ENCODE assay signal across 23 cellular contexts in genomic region chr14:68082698-68083291, GRCh38.
"Had no signal": no experiment of that assay in that cellular context is flagged by ENCODE, and none has a peak within 500 bp of the region (broad histone marks: within the 10 kb centered on the region; RNA-seq: fewer than 3 reads in every experiment).

No MANE protein-coding gene starts in this region.

- H3K36me3 Mint-ChIP-seq: activated CD4-positive, alpha-beta memory T cell treated with anti-CD3 and anti-CD28 coated beads for 36 hours; immature natural killer cell; naive B cell; stimulated activated effector memory CD8-positive, alpha-beta T cell treated with anti-CD3 and anti-CD28 coated beads, Interleukin-12 subunit alpha, Interleukin-12 subunit beta, amount 100 ng/mL, for 72 hours had no signal

- H3K27ac Mint-ChIP-seq: activated CD4-positive, alpha-beta memory T cell treated with anti-CD3 and anti-CD28 coated beads for 36 hours; activated naive CD8-positive, alpha-beta T cell treated with anti-CD3 and anti-CD28 coated beads, Interleukin-2, amount 10 ng/mL, durations not matched to agents 7 days and 5 days; activated T-helper 17 cell treated with anti-CD3 and anti-CD28 coated beads, Interleukin-2, amount 50 U/mL, for 72 hours; immature natural killer cell; memory B cell; stimulated activated effector memory CD8-positive, alpha-beta T cell treated with anti-CD3 and anti-CD28 coated beads, Interleukin-12 subunit alpha, Interleukin-12 subunit beta, amount 100 ng/mL, for 72 hours had no signal

- H3K36me3 ChIP-seq: esophagus muscularis mucosa, upper lobe of left lung, WERI-Rb-1 had no signal

- H3K4me3 ChIP-seq: coronary artery, esophagus muscularis mucosa, mucosa of descending colon, psoas muscle, testis, upper lobe of left lung had no signal

- H3K27ac ChIP-seq: coronary artery, esophagus muscularis mucosa, psoas muscle, testis, upper lobe of left lung, WERI-Rb-1 had no signal

- H3K27me3 ChIP-seq: esophagus muscularis mucosa, testis, upper lobe of left lung had no signal

- FAIRE-seq: small intestine had no signal

- H3K27me3 Mint-ChIP-seq: activated CD4-positive, alpha-beta memory T cell treated with anti-CD3 and anti-CD28 coated beads for 36 hours; activated naive CD8-positive, alpha-beta T cell treated with anti-CD3 and anti-CD28 coated beads, Interleukin-2, amount 10 ng/mL, durations not matched to agents 7 days and 5 days; activated T-helper 17 cell treated with anti-CD3 and anti-CD28 coated beads, Interleukin-2, amount 50 U/mL, for 72 hours; brain; central memory CD8-positive, alpha-beta T cell; memory B cell; naive B cell had no signal

- H3K4me3 Mint-ChIP-seq: activated CD4-positive, alpha-beta memory T cell treated with anti-CD3 and anti-CD28 coated beads for 36 hours; activated naive CD8-positive, alpha-beta T cell treated with anti-CD3 and anti-CD28 coated beads, Interleukin-2, amount 10 ng/mL, durations not matched to agents 7 days and 5 days; activated T-helper 17 cell treated with anti-CD3 and anti-CD28 coated beads, Interleukin-2, amount 50 U/mL, for 72 hours; brain; central memory CD8-positive, alpha-beta T cell; immature natural killer cell; memory B cell; stimulated activated effector memory CD8-positive, alpha-beta T cell treated with anti-CD3 and anti-CD28 coated beads, Interleukin-12 subunit alpha, Interleukin-12 subunit beta, amount 100 ng/mL, for 72 hours had no signal

- H3K9me3 ChIP-seq: esophagus muscularis mucosa, mucosa of descending colon, psoas muscle, testis, upper lobe of left lung had no signal

- DNase-seq: activated CD4-positive, alpha-beta memory T cell treated with anti-CD3 and anti-CD28 coated beads for 36 hours; activated naive CD4-positive, alpha-beta T cell; activated naive CD8-positive, alpha-beta T cell treated with anti-CD3 and anti-CD28 coated beads, Interleukin-2, amount 10 ng/mL, durations not matched to agents 7 days and 5 days; activated T-cell treated with anti-CD3 and anti-CD28 coated beads for 4 hours; effector CD4-positive, alpha-beta T cell; immature natural killer cell; mucosa of descending colon; naive B cell; psoas muscle; right cardiac atrium; small intestine; stimulated activated CD4-positive, alpha-beta T cell treated with anti-CD3 and anti-CD28 coated beads, Interleukin-4, amount 100 ng/mL, for 1 hour; T-helper 2 cell; testis; upper lobe of left lung; WERI-Rb-1 had no signal

- H3K4me1 ChIP-seq: psoas muscle had no signal

- ATAC-seq: activated T-helper 17 cell treated with anti-CD3 and anti-CD28 coated beads, Interleukin-2, amount 50 U/mL, for 72 hours; mucosa of descending colon; psoas muscle; right cardiac atrium; stimulated activated effector memory CD8-positive, alpha-beta T cell treated with anti-CD3 and anti-CD28 coated beads, Interleukin-12 subunit alpha, Interleukin-12 subunit beta, amount 100 ng/mL, for 72 hours had no signal

- H3K9me3 Mint-ChIP-seq: activated CD4-positive, alpha-beta memory T cell treated with anti-CD3 and anti-CD28 coated beads for 36 hours; activated naive CD8-positive, alpha-beta T cell treated with anti-CD3 and anti-CD28 coated beads, Interleukin-2, amount 10 ng/mL, durations not matched to agents 7 days and 5 days; activated T-helper 17 cell treated with anti-CD3 and anti-CD28 coated beads, Interleukin-2, amount 50 U/mL, for 72 hours; central memory CD8-positive, alpha-beta T cell; immature natural killer cell; memory B cell; stimulated activated effector memory CD8-positive, alpha-beta T cell treated with anti-CD3 and anti-CD28 coated beads, Interleukin-12 subunit alpha, Interleukin-12 subunit beta, amount 100 ng/mL, for 72 hours had no signal

- H3K4me1 Mint-ChIP-seq: activated naive CD8-positive, alpha-beta T cell treated with anti-CD3 and anti-CD28 coated beads, Interleukin-2, amount 10 ng/mL, durations not matched to agents 7 days and 5 days; activated T-helper 17 cell treated with anti-CD3 and anti-CD28 coated beads, Interleukin-2, amount 50 U/mL, for 72 hours; central memory CD8-positive, alpha-beta T cell; immature natural killer cell; stimulated activated effector memory CD8-positive, alpha-beta T cell treated with anti-CD3 and anti-CD28 coated beads, Interleukin-12 subunit alpha, Interleukin-12 subunit beta, amount 100 ng/mL, for 72 hours had no signal
